In genomic region chr11:33912405-33913361, GRCh38 we compare ENCODE assay signal across 8 cellular contexts. TPM values are rescaled to one million over a fixed set of nuclear protein-coding genes. Genes with fewer than 3 reads are reported as not detected.
DNase-seq lines count a peak whose midpoint lies in the region; ATAC-seq and TF ChIP-seq lines count a peak whose summit lies in the region.

No MANE protein-coding gene starts in this region.

- ATAC-seq in HG03135 (IDR thresholded peaks at IDR 0.05; ENCODE audit: unreplicated experiment) = peak; percentile 76
- ATAC-seq in stimulated activated memory B cell treated with anti-CD40 and anti-IgM and Interleukin-4, amounts not matched to agents 10 μg/mL and 1 μg/mL and 100 μg/mL, for 72 hours = peak; percentile 91

- intact Hi-C loops in activated naive CD4-positive, alpha-beta T cell treated with anti-CD3 and anti-CD28 coated beads for 36 hours (cut with micrococcal nuclease) = no loop called here

- H3K4me3 Mint-ChIP-seq in stimulated activated memory B cell treated with anti-CD40 and anti-IgM and Interleukin-4, amounts not matched to agents 10 μg/mL and 1 μg/mL and 100 μg/mL, for 72 hours = peak overlapping the region; percentile 20
- no peak overlapping the region for H3K4me3 Mint-ChIP-seq in activated naive CD4-positive, alpha-beta T cell treated with anti-CD3 and anti-CD28 coated beads for 36 hours

- peak; percentile 56 for TF ChIP-seq POLR2A in GM19193 (IDR thresholded peaks at IDR 0.05; ENCODE audit: extremely low read depth, insufficient read depth, insufficient read length)

- peaks cover 5% of the 10 kb centered on the region for H3K9me3 Mint-ChIP-seq in stimulated activated memory B cell treated with anti-CD40 and anti-IgM and Interleukin-4, amounts not matched to agents 10 μg/mL and 1 μg/mL and 100 μg/mL, for 72 hours
- peaks cover 10% of the 10 kb centered on the region for H3K9me3 Mint-ChIP-seq in activated naive CD4-positive, alpha-beta T cell treated with anti-CD3 and anti-CD28 coated beads for 36 hours

- peaks cover 21% of the 10 kb centered on the region for H3K4me1 Mint-ChIP-seq in stimulated activated memory B cell treated with anti-CD40 and anti-IgM and Interleukin-4, amounts not matched to agents 10 μg/mL and 1 μg/mL and 100 μg/mL, for 72 hours
- H3K4me1 Mint-ChIP-seq in activated naive CD4-positive, alpha-beta T cell treated with anti-CD3 and anti-CD28 coated beads for 36 hours (ENCODE audit: low read depth) = no peaks in the 10 kb centered on the region

- peak overlapping the region; percentile 91 for H3K27ac Mint-ChIP-seq in stimulated activated memory B cell treated with anti-CD40 and anti-IgM and Interleukin-4, amounts not matched to agents 10 μg/mL and 1 μg/mL and 100 μg/mL, for 72 hours
- H3K27ac Mint-ChIP-seq in activated naive CD4-positive, alpha-beta T cell treated with anti-CD3 and anti-CD28 coated beads for 36 hours = no peak overlapping the region

- DNase-seq in COLO829 (ENCODE audit: low spot score) (peak; percentile 48), NCI-H510A treated with DMSO at 0.1 percent for 48 hours (lab: John Stamatoyannopoulos, UW) (peak; percentile 33), epithelial cell of proximal tubule (ENCODE audit: low read depth) (peak; percentile 82)
- DNase-seq in stimulated activated CD4-positive, alpha-beta T cell treated with anti-CD3 and anti-CD28 coated beads, Interleukin-4, amount 100 ng/mL, for 4 hours = no peak
- DNase-seq in activated naive CD4-positive, alpha-beta T cell treated with anti-CD3 and anti-CD28 coated beads for 36 hours = no peak

- peaks cover 11% of the 10 kb centered on the region for H3K36me3 Mint-ChIP-seq in stimulated activated memory B cell treated with anti-CD40 and anti-IgM and Interleukin-4, amounts not matched to agents 10 μg/mL and 1 μg/mL and 100 μg/mL, for 72 hours
- no peaks in the 10 kb centered on the region for H3K36me3 Mint-ChIP-seq in activated naive CD4-positive, alpha-beta T cell treated with anti-CD3 and anti-CD28 coated beads for 36 hours (ENCODE audit: low read depth)

- TF ChIP-seq CTCF in epithelial cell of proximal tubule (conservative IDR thresholded peaks at IDR 0.05; ENCODE audit: low read depth, low read length) = no peak

- CTCF ChIA-PET in activated naive CD4-positive, alpha-beta T cell treated with anti-CD3 and anti-CD28 coated beads for 36 hours (lab: Charles Lee) = interaction anchor here (0.6 to 1.2 kb wide), 3 partner anchors 16 to 106 kb away, joined by 3 to 7 read pairs (median 3); no protein-coding TSS in a partner anchor

- peaks cover 24% of the 10 kb centered on the region for H3K27me3 Mint-ChIP-seq in stimulated activated memory B cell treated with anti-CD40 and anti-IgM and Interleukin-4, amounts not matched to agents 10 μg/mL and 1 μg/mL and 100 μg/mL, for 72 hours
- H3K27me3 Mint-ChIP-seq in activated naive CD4-positive, alpha-beta T cell treated with anti-CD3 and anti-CD28 coated beads for 36 hours (ENCODE audit: low read depth) = peaks cover 28% of the 10 kb centered on the region

- no peak overlapping the region for H3K4me3 ChIP-seq in epithelial cell of proximal tubule (ENCODE audit: low read depth, low read length)

RNA-seq across cellular contexts. Expression of gene LMO2, which starts 20.8 kb away (rescaled TPM):
- total RNA-seq in epithelial cell of proximal tubule = 1.5 and 3.3 TPM in 2 replicates
- total RNA-seq in activated naive CD4-positive, alpha-beta T cell treated with anti-CD3 and anti-CD28 coated beads for 36 hours = not detected

Comparison
In these comparisons a context has a peak if more than half of its experiments do, and no peak if none do; other contexts are left out.
1. DNase-seq: peak in COLO829 (single experiment), NCI-H510A treated with DMSO at 0.1 percent for 48 hours (single experiment) and epithelial cell of proximal tubule (single experiment); none in stimulated activated CD4-positive, alpha-beta T cell treated with anti-CD3 and anti-CD28 coated beads, Interleukin-4, amount 100 ng/mL, for 4 hours (0 of 2) and activated naive CD4-positive, alpha-beta T cell treated with anti-CD3 and anti-CD28 coated beads for 36 hours (single experiment).